ENCODE assay signal across 14 cellular contexts in genomic region chr14:59343585-59343984, GRCh38.
DNase-seq lines count a peak whose midpoint lies in the region; ATAC-seq and TF ChIP-seq lines count a peak whose summit lies in the region.
"Had no signal": no experiment of that assay in that cellular context is flagged by ENCODE, and none has a peak within 500 bp of the region (broad histone marks: within the 10 kb centered on the region; RNA-seq: fewer than 3 reads in every experiment).

No MANE protein-coding gene starts in this region.

- H3K27me3 ChIP-seq in HUES6 (ENCODE audit: control insufficient read depth, insufficient read depth, low read length), result no peaks in the 10 kb centered on the region
- H3K27me3 ChIP-seq in cardiac muscle cell, result no peaks in the 10 kb centered on the region
- H3K27me3 ChIP-seq in sigmoid colon, result no peaks in the 10 kb centered on the region

- H3K4me1 ChIP-seq in HUES6 (ENCODE audit: control insufficient read depth, insufficient read depth, low read length), result peaks cover 48% of the 10 kb centered on the region
- H3K4me1 ChIP-seq in cardiac muscle cell (ENCODE audit: low read depth), result peaks cover 51% of the 10 kb centered on the region
- peaks cover 0 to 88% (median 76%) of the 10 kb centered on the region in 4 donors for H3K4me1 ChIP-seq in sigmoid colon

- DNase-seq in NCI-H69 (lab: John Stamatoyannopoulos, UW) (peak; percentile 43), cardiac muscle cell (ENCODE audit: low read depth in 1 of 2, low spot score in 1 of 2) (peak in 1 of 2 donors; percentile 47), sigmoid colon (no peak), COLO829 (ENCODE audit: low spot score) (no peak)
- DNase-seq in natural killer cell treated with Interleukin-12 subunit alpha and Interleukin-12 subunit beta and Interleukin-15 and Interleukin-18, amount 100 ng/mL, for 72 hours (ENCODE audit: low spot score), result no peak
- no peak for DNase-seq in activated CD4-positive, alpha-beta T cell treated with anti-CD3 and anti-CD28 coated beads for 4 hours
- DNase-seq: activated CD4-positive, CD25-positive, alpha-beta regulatory T cell treated with anti-CD3 and anti-CD28 coated beads, Interleukin-2, amount 50 U/mL, for 72 hours; activated T-cell treated with anti-CD3 and anti-CD28 coated beads, Interleukin-2, amount 50 U/mL, for 72 hours; effector memory CD4-positive, alpha-beta T cell; NCI-H526; stimulated activated CD4-positive, alpha-beta T cell treated with anti-CD3 and anti-CD28 coated beads, Interleukin-4, amount 100 ng/mL, for 4 hours had no signal

- H3K27ac Mint-ChIP-seq in natural killer cell treated with Interleukin-12 subunit alpha and Interleukin-12 subunit beta and Interleukin-15 and Interleukin-18, amount 100 ng/mL, for 72 hours, result no peak overlapping the region
- H3K27ac Mint-ChIP-seq: activated T-cell treated with anti-CD3 and anti-CD28 coated beads, Interleukin-2, amount 50 U/mL, for 72 hours; stimulated activated naive CD8-positive, alpha-beta T cell treated with anti-CD3 and anti-CD28 coated beads, Interleukin-15, Interleukin-2, amounts not matched to agents 100 ng/mL and 50 ng/mL, for 24 hours had no signal

- 80 to 83% methylated on average over 3 of the region's 3 CpGs for WGBS in sigmoid colon, 2 donors

- no peaks in the 10 kb centered on the region for H3K36me3 Mint-ChIP-seq in natural killer cell treated with Interleukin-12 subunit alpha and Interleukin-12 subunit beta and Interleukin-15 and Interleukin-18, amount 100 ng/mL, for 72 hours

- H3K36me3 ChIP-seq in HUES6 (ENCODE audit: control insufficient read depth, insufficient read depth, low read length), result 0 out of 2 replicates have a peak, but pooled peaks cover 3% of the 10 kb centered on the region
- peaks cover 11% of the 10 kb centered on the region for H3K36me3 ChIP-seq in cardiac muscle cell
- H3K36me3 ChIP-seq in sigmoid colon, result peaks cover 0 to 4% (median 1%) of the 10 kb centered on the region in 4 donors

- no peak for TF ChIP-seq POLR2A in sigmoid colon (IDR thresholded peaks at IDR 0.05)

- no peak for TF ChIP-seq EP300 in sigmoid colon (IDR thresholded peaks at IDR 0.05)

- H3K4me3 ChIP-seq in HUES6 (ENCODE audit: low read depth, low read length) (no peak overlapping the region), cardiac muscle cell (no peak overlapping the region), sigmoid colon (no peak overlapping the region)
- H3K4me3 ChIP-seq: lung had no signal

- H3K4me3 Mint-ChIP-seq in natural killer cell treated with Interleukin-12 subunit alpha and Interleukin-12 subunit beta and Interleukin-15 and Interleukin-18, amount 100 ng/mL, for 72 hours, result no peak overlapping the region
- H3K4me3 Mint-ChIP-seq: activated T-cell treated with anti-CD3 and anti-CD28 coated beads, Interleukin-2, amount 50 U/mL, for 72 hours; stimulated activated naive CD8-positive, alpha-beta T cell treated with anti-CD3 and anti-CD28 coated beads, Interleukin-15, Interleukin-2, amounts not matched to agents 100 ng/mL and 50 ng/mL, for 24 hours had no signal

- ATAC-seq in natural killer cell treated with Interleukin-12 subunit alpha and Interleukin-12 subunit beta and Interleukin-15 and Interleukin-18, amount 100 ng/mL, for 72 hours, result no peak
- ATAC-seq: activated T-cell treated with anti-CD3 and anti-CD28 coated beads, Interleukin-2, amount 50 U/mL, for 72 hours had no signal

- H3K4me1 Mint-ChIP-seq in natural killer cell treated with Interleukin-12 subunit alpha and Interleukin-12 subunit beta and Interleukin-15 and Interleukin-18, amount 100 ng/mL, for 72 hours (ENCODE audit: low read depth in 2 of 2), result no peaks in the 10 kb centered on the region

- TF ChIP-seq CTCF in cardiac muscle cell (IDR thresholded peaks at IDR 0.05; ENCODE audit: low read depth, low read length), result no peak
- TF ChIP-seq CTCF in sigmoid colon (IDR thresholded peaks at IDR 0.05), result no peak

- intact Hi-C loops in sigmoid colon (cut with DNase I), result no loop called here

- H3K27ac ChIP-seq in HUES6 (ENCODE audit: low read depth, low read length) (0 out of 2 replicates have a peak overlapping the region, but pooled peaks have one; percentile 27), cardiac muscle cell (peak overlapping the region; percentile 70), sigmoid colon (peak overlapping the region; percentile 45 to 89 (median 77))

- H3K9me3 ChIP-seq in HUES6 (ENCODE audit: control insufficient read depth, insufficient read depth, low read depth, low read length) (no peaks in the 10 kb centered on the region), cardiac muscle cell (ENCODE audit: low read depth) (no peaks in the 10 kb centered on the region), sigmoid colon (no peaks in the 10 kb centered on the region)

- no peaks in the 10 kb centered on the region for H3K27me3 Mint-ChIP-seq in natural killer cell treated with Interleukin-12 subunit alpha and Interleukin-12 subunit beta and Interleukin-15 and Interleukin-18, amount 100 ng/mL, for 72 hours
- H3K27me3 Mint-ChIP-seq: stimulated activated naive CD8-positive, alpha-beta T cell treated with anti-CD3 and anti-CD28 coated beads, Interleukin-15, Interleukin-2, amounts not matched to agents 100 ng/mL and 50 ng/mL, for 24 hours had no signal

- no peak overlapping the region for H3K9ac ChIP-seq in HUES6 (ENCODE audit: low read length)

- H3K9me3 Mint-ChIP-seq in natural killer cell treated with Interleukin-12 subunit alpha and Interleukin-12 subunit beta and Interleukin-15 and Interleukin-18, amount 100 ng/mL, for 72 hours, result no peaks in the 10 kb centered on the region
- H3K9me3 Mint-ChIP-seq: activated T-cell treated with anti-CD3 and anti-CD28 coated beads, Interleukin-2, amount 50 U/mL, for 72 hours; stimulated activated naive CD8-positive, alpha-beta T cell treated with anti-CD3 and anti-CD28 coated beads, Interleukin-15, Interleukin-2, amounts not matched to agents 100 ng/mL and 50 ng/mL, for 24 hours had no signal

Comparison
In these comparisons a context has a peak if more than half of its experiments do, and no peak if none do; other contexts are left out.
1. H3K27ac ChIP-seq: peak in every context shown above with its lines; median percentile 77 in sigmoid colon; 70 in cardiac muscle cell; 27 in HUES6.